ENCODE assay signal across 15 cellular contexts in genomic region chr11:68372625-68373024, GRCh38.
DNase-seq lines count a peak whose midpoint lies in the region; ATAC-seq and TF ChIP-seq lines count a peak whose summit lies in the region.
"Had no signal": no experiment of that assay in that cellular context is flagged by ENCODE, and none has a peak within 500 bp of the region (broad histone marks: within the 10 kb centered on the region; RNA-seq: fewer than 3 reads in every experiment).

No MANE protein-coding gene starts in this region.

- H3K27ac ChIP-seq in H9 (ENCODE audit: insufficient read length, low read depth, low read length) (no peak overlapping the region), ascending aorta (peak overlapping the region; percentile 95 to 96), brain microvascular endothelial cell (no peak overlapping the region)

- H3K9ac ChIP-seq in H9 (ENCODE audit: extremely low read depth, insufficient read length, low read length) = no peak overlapping the region

- H3K4me3 Mint-ChIP-seq in H9 (no peak overlapping the region), mesothelial cell of epicardium (no peak overlapping the region)
- H3K4me3 Mint-ChIP-seq in stimulated activated memory B cell treated with anti-CD40 and anti-IgM and Interleukin-4, amounts not matched to agents 10 μg/mL and 1 μg/mL and 100 μg/mL, for 72 hours = no peak overlapping the region
- H3K4me3 Mint-ChIP-seq: T-helper 2 cell treated with Interferon-gamma antibody and Interleukin-4, amounts not matched to agents 5 μg/mL and 100 μg/mL, for 36 hours had no signal

- H2AFZ ChIP-seq in H9 (ENCODE audit: low read length) = no peak overlapping the region

- H3K27me3 ChIP-seq in H9 (ENCODE audit: insufficient read depth, low read length) = no peaks in the 10 kb centered on the region
- H3K27me3 ChIP-seq in ascending aorta = no peaks in the 10 kb centered on the region
- no peaks in the 10 kb centered on the region for H3K27me3 ChIP-seq in brain microvascular endothelial cell (replicated peaks)

- H2BK5ac ChIP-seq in H9 (ENCODE audit: insufficient read length, low read length) = no peak overlapping the region

- peaks cover 18 to 28% (median 21%) of the 10 kb centered on the region in 3 experiments; a peak in 6 of 7 replicates for H3K36me3 Mint-ChIP-seq in H9 (ENCODE audit: insufficient read depth in 1 of 3, low read depth in 3 of 3)
- peaks cover 22% of the 10 kb centered on the region for H3K36me3 Mint-ChIP-seq in mesothelial cell of epicardium
- H3K36me3 Mint-ChIP-seq in stimulated activated memory B cell treated with anti-CD40 and anti-IgM and Interleukin-4, amounts not matched to agents 10 μg/mL and 1 μg/mL and 100 μg/mL, for 72 hours = peaks cover 17% of the 10 kb centered on the region

- no peak overlapping the region for H3K56ac ChIP-seq in H9 (ENCODE audit: insufficient read length, low read depth, low read length)

- H3K4me1 ChIP-seq in H9 (ENCODE audit: insufficient read depth, low read length) (no peaks in the 10 kb centered on the region), ascending aorta (peaks cover 43 to 72% of the 10 kb centered on the region in 2 donors)

- no peak overlapping the region for H2AK5ac ChIP-seq in H9 (ENCODE audit: insufficient read length, low read length)

- no peaks in the 10 kb centered on the region; the same call in 1 of the 2 replicates for H3K27me3 Mint-ChIP-seq in H9 (ENCODE audit: low read depth)
- no peaks in the 10 kb centered on the region for H3K27me3 Mint-ChIP-seq in mesothelial cell of epicardium (ENCODE audit: low read depth)
- peaks cover 24% of the 10 kb centered on the region for H3K27me3 Mint-ChIP-seq in stimulated activated memory B cell treated with anti-CD40 and anti-IgM and Interleukin-4, amounts not matched to agents 10 μg/mL and 1 μg/mL and 100 μg/mL, for 72 hours

- TF ChIP-seq CTCF in H9 (conservative IDR thresholded peaks at IDR 0.05) = no peak
- no peak for TF ChIP-seq CTCF in ascending aorta (IDR thresholded peaks at IDR 0.05)
- no peak for TF ChIP-seq CTCF in mesothelial cell of epicardium (IDR thresholded peaks at IDR 0.05; ENCODE audit: unreplicated experiment)
- no peak for TF ChIP-seq CTCF in brain microvascular endothelial cell (IDR thresholded peaks at IDR 0.05; ENCODE audit: low read depth, low read length, missing control alignments)

- intact Hi-C loops in ascending aorta (cut with DNase I) = no loop called here

- 0 out of 5 replicates have a peak, but pooled peaks cover 0 to 6% of the 10 kb centered on the region in 2 experiments for H3K9me3 Mint-ChIP-seq in H9
- H3K9me3 Mint-ChIP-seq in mesothelial cell of epicardium = no peaks in the 10 kb centered on the region
- H3K9me3 Mint-ChIP-seq in stimulated activated memory B cell treated with anti-CD40 and anti-IgM and Interleukin-4, amounts not matched to agents 10 μg/mL and 1 μg/mL and 100 μg/mL, for 72 hours = peaks cover 3% of the 10 kb centered on the region
- H3K9me3 Mint-ChIP-seq: T-helper 2 cell treated with Interferon-gamma antibody and Interleukin-4, amounts not matched to agents 5 μg/mL and 100 μg/mL, for 36 hours had no signal

- no peak for DNase-seq in H9
- DNase-seq in ascending aorta (ENCODE audit: low spot score in 2 of 2) = no peak
- no peak for DNase-seq in mesothelial cell of epicardium (ENCODE audit: low spot score in 2 of 2, unreplicated experiment in 2 of 2)
- DNase-seq in brain microvascular endothelial cell = no peak
- no peak for DNase-seq in NCI-H2029 (lab: John Stamatoyannopoulos, UW)
- DNase-seq: activated CD4-positive, CD25-positive, alpha-beta regulatory T cell treated with anti-CD3 and anti-CD28 coated beads, Interleukin-2, amount 50 U/mL, for 72 hours; activated effector memory CD4-positive, alpha-beta T cell treated with Interleukin-2 at 50 U/mL for 16 hours; KBM-7; NCI-H1048; NCI-H2081; OCI-M1 had no signal

- H3K14ac ChIP-seq in H9 (ENCODE audit: insufficient read depth, low read length) = no peak overlapping the region

- WGBS in H9 (ENCODE audit: extremely low coverage, insufficient read length, low lambda C conversion rate) = no CpG with 5 or more reads among the region's 15 CpGs

- no peak overlapping the region for H2BK15ac ChIP-seq in H9 (ENCODE audit: low read depth, low read length)

- no peaks in the 10 kb centered on the region for H4K20me1 ChIP-seq in H9 (ENCODE audit: control insufficient read depth, insufficient read depth, insufficient read length)

- no peaks in the 10 kb centered on the region for H3K9me3 ChIP-seq in H9 (ENCODE audit: control insufficient read depth, low read depth, low read length)
- H3K9me3 ChIP-seq in ascending aorta = no peaks in the 10 kb centered on the region

- no peaks in the 10 kb centered on the region for H3K79me1 ChIP-seq in H9 (ENCODE audit: insufficient read depth, low read depth, low read length, poor library complexity, severe bottlenecking)

- peak overlapping the region; percentile 77 to 94 (median 87) for H3K27ac Mint-ChIP-seq in H9
- peak overlapping the region; percentile 40 for H3K27ac Mint-ChIP-seq in mesothelial cell of epicardium
- H3K27ac Mint-ChIP-seq in stimulated activated memory B cell treated with anti-CD40 and anti-IgM and Interleukin-4, amounts not matched to agents 10 μg/mL and 1 μg/mL and 100 μg/mL, for 72 hours = peak overlapping the region; percentile 98
- H3K27ac Mint-ChIP-seq: T-helper 2 cell treated with Interferon-gamma antibody and Interleukin-4, amounts not matched to agents 5 μg/mL and 100 μg/mL, for 36 hours had no signal

- H2BK120ac ChIP-seq in H9 (ENCODE audit: low read depth, low read length, poor library complexity, severe bottlenecking) = no peak overlapping the region

- H3K4me1 Mint-ChIP-seq in H9 (peaks cover 0 to 6% of the 10 kb centered on the region in 2 experiments; a peak in 1 of 4 replicates), mesothelial cell of epicardium (peaks cover 47% of the 10 kb centered on the region)
- peaks cover 75% of the 10 kb centered on the region for H3K4me1 Mint-ChIP-seq in stimulated activated memory B cell treated with anti-CD40 and anti-IgM and Interleukin-4, amounts not matched to agents 10 μg/mL and 1 μg/mL and 100 μg/mL, for 72 hours

- H3K36me3 ChIP-seq in ascending aorta (peaks cover under 1 to 4% of the 10 kb centered on the region in 2 donors), brain microvascular endothelial cell (replicated peaks) (no peaks in the 10 kb centered on the region)

- H3K4me3 ChIP-seq in ascending aorta = no peak overlapping the region
- H3K4me3 ChIP-seq in brain microvascular endothelial cell (ENCODE audit: low read depth, low read length) = no peak overlapping the region

- H3K4me2 ChIP-seq in H9 (ENCODE audit: insufficient read depth, insufficient read length, low read length) = no peak overlapping the region

- H4K5ac ChIP-seq in H9 (ENCODE audit: insufficient read length, low read depth, low read length) = no peak overlapping the region

- no peak overlapping the region for H4K8ac ChIP-seq in H9 (replicated peaks; ENCODE audit: insufficient read length, low read depth, low read length)

- no peaks in the 10 kb centered on the region for H3K23me2 ChIP-seq in H9 (ENCODE audit: insufficient read length, low read depth, low read length, poor library complexity, severe bottlenecking)

- in situ Hi-C loops in brain microvascular endothelial cell (cut with HindIII; ENCODE audit: low pct_ligation_motif_present, low sequenced_read_pairs) = no loop called here

- ATAC-seq in stimulated activated memory B cell treated with anti-CD40 and anti-IgM and Interleukin-4, amounts not matched to agents 10 μg/mL and 1 μg/mL and 100 μg/mL, for 72 hours = no peak
- ATAC-seq in HG02642 (IDR thresholded peaks at IDR 0.05; ENCODE audit: poor library complexity, unreplicated experiment) (no peak), HG03460 (IDR thresholded peaks at IDR 0.05; ENCODE audit: unreplicated experiment) (no peak)

- no peak overlapping the region for H3K4ac ChIP-seq in H9 (ENCODE audit: low read depth, low read length)

- no peaks in the 10 kb centered on the region for H3K79me2 ChIP-seq in H9 (ENCODE audit: insufficient read depth, low read length)

- no peak overlapping the region for H2BK12ac ChIP-seq in H9 (ENCODE audit: insufficient read length, low read depth, low read length)

- H3K23ac ChIP-seq in H9 (ENCODE audit: insufficient read length, low read depth, low read length) = no peak overlapping the region

- H3K18ac ChIP-seq in H9 (ENCODE audit: insufficient read length, low read depth, low read length) = no peak overlapping the region

- H4K91ac ChIP-seq in H9 (ENCODE audit: insufficient read length, low read depth, low read length) = no peak overlapping the region

- H3T11ph ChIP-seq in H9 (ENCODE audit: low read length) = no peak overlapping the region

- no peak overlapping the region for H2BK20ac ChIP-seq in H9 (ENCODE audit: low read depth, low read length, poor library complexity, severe bottlenecking)

Comparison
In these comparisons a context has a peak if more than half of its experiments do, and no peak if none do; other contexts are left out.
1. H3K27ac ChIP-seq: peak in ascending aorta (2 of 2); none in H9 (single experiment) and brain microvascular endothelial cell (single experiment).
2. H3K27ac Mint-ChIP-seq: peak in every context shown above with its lines; median percentile 98 in stimulated activated memory B cell treated with anti-CD40 and anti-IgM and Interleukin-4, amounts not matched to agents 10 μg/mL and 1 μg/mL and 100 μg/mL, for 72 hours; 87 in H9; 40 in mesothelial cell of epicardium.